ENCODE assay signal across 11 cellular contexts in the genomic region with DNA sequence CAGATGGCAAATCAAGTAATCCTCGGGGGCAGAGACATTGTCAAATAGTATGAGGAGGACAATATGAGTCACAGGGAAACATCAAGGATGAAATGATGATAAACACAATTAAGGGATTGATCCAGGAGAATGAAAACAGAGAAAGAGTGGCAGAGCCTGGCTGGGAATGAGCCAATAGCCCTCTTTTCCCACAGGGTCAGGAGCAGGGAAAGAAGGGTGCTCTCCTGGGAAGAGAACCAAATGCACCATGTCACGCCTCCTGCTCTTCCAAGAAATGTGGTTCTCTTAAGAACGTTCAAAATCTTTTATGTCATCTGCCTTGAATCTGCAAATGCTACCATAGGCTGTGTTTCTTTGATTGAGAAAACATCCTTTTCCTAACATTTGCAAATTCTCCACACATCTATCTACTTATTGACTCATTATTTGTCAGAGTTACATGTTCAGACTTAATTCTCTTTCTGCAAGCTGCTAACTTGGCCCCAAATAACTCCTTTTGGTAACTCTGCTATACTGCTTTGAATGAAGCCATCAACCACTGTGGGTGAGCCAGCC. TPM values are rescaled to one million over a fixed set of nuclear protein-coding genes. Genes with fewer than 3 reads are reported as not detected.
DNase-seq lines count a peak whose midpoint lies in the region; ATAC-seq and TF ChIP-seq lines count a peak whose summit lies in the region.
"Had no signal": no experiment of that assay in that cellular context is flagged by ENCODE, and none has a peak within 500 bp of the region (broad histone marks: within the 10 kb centered on the region; RNA-seq: fewer than 3 reads in every experiment).

No MANE protein-coding gene starts in this region.

- peaks cover 62 to 73% of the 10 kb centered on the region in 2 donors for H3K4me1 ChIP-seq in gastrocnemius medialis

- peaks cover 53% of the 10 kb centered on the region for H3K4me1 Mint-ChIP-seq in activated CD4-positive, alpha-beta T cell treated with anti-CD3 and anti-CD28 coated beads, Interleukin-2, amount 10 ng/mL, durations not matched to agents 7 days and 5 days

- ATAC-seq in gastrocnemius medialis, result no peak
- ATAC-seq in HG03139 (IDR thresholded peaks at IDR 0.05; ENCODE audit: unreplicated experiment), result no peak

- no peaks in the 10 kb centered on the region for H3K27me3 ChIP-seq in gastrocnemius medialis
- H3K27me3 ChIP-seq: esophagus muscularis mucosa, suprapubic skin had no signal

- H3K9me3 ChIP-seq in gastrocnemius medialis, result no peaks in the 10 kb centered on the region
- H3K9me3 ChIP-seq: esophagus muscularis mucosa, suprapubic skin had no signal

- H3K36me3 ChIP-seq in gastrocnemius medialis, result no peaks in the 10 kb centered on the region
- H3K36me3 ChIP-seq: suprapubic skin had no signal

- CTCF ChIA-PET in activated CD4-positive, alpha-beta T cell treated with anti-CD3 and anti-CD28 coated beads, Interleukin-2, amount 10 ng/mL, durations not matched to agents 7 days and 5 days (lab: Charles Lee), result interaction anchor here (0.6 to 0.7 kb wide), 3 partner anchors 58 to 450 kb away, joined by 3 to 7 read pairs (median 4); a partner anchor contains a TSS

- intact Hi-C loops in gastrocnemius medialis (cut with DNase I; ENCODE audit: low total_unique reads), result no loop called here

- H3K27ac ChIP-seq in epithelial cell of prostate (peak overlapping the region; percentile 79), gastrocnemius medialis (peak overlapping the region; percentile 49 to 93 (median 60))
- H3K27ac ChIP-seq: suprapubic skin had no signal

- in situ Hi-C loops in gastrocnemius medialis (cut with MboI; ENCODE audit: low sequenced_read_pairs in 4 of 4), result loop anchor here in 1 of 4 donors (25.0 kb wide), 1 partner anchor 490 kb away; a partner anchor contains a TSS

- POLR2A ChIA-PET in activated CD4-positive, alpha-beta T cell treated with anti-CD3 and anti-CD28 coated beads, Interleukin-2, amount 10 ng/mL, durations not matched to agents 7 days and 5 days (lab: Charles Lee), result no interaction called here

- H3K27me3 Mint-ChIP-seq in activated CD4-positive, alpha-beta T cell treated with anti-CD3 and anti-CD28 coated beads, Interleukin-2, amount 10 ng/mL, durations not matched to agents 7 days and 5 days, result no peaks in the 10 kb centered on the region

- no peak overlapping the region for H3K27ac Mint-ChIP-seq in activated CD4-positive, alpha-beta T cell treated with anti-CD3 and anti-CD28 coated beads, Interleukin-2, amount 10 ng/mL, durations not matched to agents 7 days and 5 days

- DNase-seq in ELR (ENCODE audit: low read depth) (peak; percentile 50), NCI-H82 (lab: John Stamatoyannopoulos, UW) (peak; percentile 80), epithelial cell of prostate (ENCODE audit: low read depth, low spot score) (peak; percentile 49), gastrocnemius medialis (no peak)
- no peak for DNase-seq in activated CD4-positive, alpha-beta T cell treated with anti-CD3 and anti-CD28 coated beads, Interleukin-2, amount 10 ng/mL, durations not matched to agents 7 days and 5 days
- no peak for DNase-seq in stimulated activated CD4-positive, alpha-beta T cell treated with anti-CD3 and anti-CD28 coated beads, Interleukin-1b, Interleukin-23, amount 100 ng/mL, for 48 hours
- DNase-seq: activated naive CD4-positive, alpha-beta T cell treated with Interleukin-2 at 50 U/mL for 16 hours; KG1 had no signal

- TF ChIP-seq CTCF in gastrocnemius medialis (IDR thresholded peaks at IDR 0.05 in 4 of 5, conservative IDR thresholded peaks at IDR 0.05 in 1 of 5), result no peak

- no peak overlapping the region for H3K4me3 ChIP-seq in gastrocnemius medialis
- H3K4me3 ChIP-seq: esophagus muscularis mucosa, suprapubic skin had no signal

- no peak for TF ChIP-seq POLR2A in gastrocnemius medialis (IDR thresholded peaks at IDR 0.05)

- peaks cover 2% of the 10 kb centered on the region for H3K9me3 Mint-ChIP-seq in activated CD4-positive, alpha-beta T cell treated with anti-CD3 and anti-CD28 coated beads, Interleukin-2, amount 10 ng/mL, durations not matched to agents 7 days and 5 days

- H3K36me3 Mint-ChIP-seq in activated CD4-positive, alpha-beta T cell treated with anti-CD3 and anti-CD28 coated beads, Interleukin-2, amount 10 ng/mL, durations not matched to agents 7 days and 5 days (ENCODE audit: low read depth), result peaks cover 9% of the 10 kb centered on the region

- no peak overlapping the region for H3K4me3 Mint-ChIP-seq in activated CD4-positive, alpha-beta T cell treated with anti-CD3 and anti-CD28 coated beads, Interleukin-2, amount 10 ng/mL, durations not matched to agents 7 days and 5 days

RNA-seq across cellular contexts. Expression of a gene that starts 50.6 kb away (rescaled TPM):
- total RNA-seq in gastrocnemius medialis, result 10 to 100 TPM; 30.5 to 77.4 (median 58.9) TPM
- 10 to 100 TPM; 22.5 to 27.5 TPM for total RNA-seq in activated CD4-positive, alpha-beta T cell treated with anti-CD3 and anti-CD28 coated beads, Interleukin-2, amount 10 ng/mL, durations not matched to agents 7 days and 5 days

Comparison
In these comparisons a context has a peak if more than half of its experiments do, and no peak if none do; other contexts are left out.
1. DNase-seq: peak in ELR (single experiment), NCI-H82 (single experiment) and epithelial cell of prostate (single experiment); none in gastrocnemius medialis (0 of 2), activated CD4-positive, alpha-beta T cell treated with anti-CD3 and anti-CD28 coated beads, Interleukin-2, amount 10 ng/mL, durations not matched to agents 7 days and 5 days (single experiment) and stimulated activated CD4-positive, alpha-beta T cell treated with anti-CD3 and anti-CD28 coated beads, Interleukin-1b, Interleukin-23, amount 100 ng/mL, for 48 hours (single experiment).